ENCODE assay signal across 18 cellular contexts in genomic region chr2:98539056-98539735, GRCh38.
DNase-seq lines count a peak whose midpoint lies in the region; ATAC-seq and TF ChIP-seq lines count a peak whose summit lies in the region.
"Had no signal": no experiment of that assay in that cellular context is flagged by ENCODE, and none has a peak within 500 bp of the region (broad histone marks: within the 10 kb centered on the region; RNA-seq: fewer than 3 reads in every experiment).

No MANE protein-coding gene starts in this region.

- no peaks in the 10 kb centered on the region for H3K9me3 ChIP-seq in CD4-positive, CD25-positive, alpha-beta regulatory T cell (ENCODE audit: control insufficient read depth in 2 of 2, low read length in 2 of 2)
- H3K9me3 ChIP-seq in esophagus muscularis mucosa = no peaks in the 10 kb centered on the region
- H3K9me3 ChIP-seq: BLaER1 treated with 17β-estradiol and CSF1 and Interleukin-3, amounts not matched to agents 10 nM and 100 nM had no signal

- H3K36me3 Mint-ChIP-seq in activated CD4-positive, alpha-beta T cell treated with anti-CD3 and anti-CD28 coated beads for 36 hours (ENCODE audit: low read depth) = peaks cover 29% of the 10 kb centered on the region
- peaks cover 58% of the 10 kb centered on the region for H3K36me3 Mint-ChIP-seq in CD4-positive, CD25-positive, alpha-beta regulatory T cell
- H3K36me3 Mint-ChIP-seq in activated T-helper 17 cell treated with anti-CD3 and anti-CD28 coated beads, Interleukin-2, amount 50 U/mL, for 72 hours (ENCODE audit: low read depth) = peaks cover 95% of the 10 kb centered on the region

- H3K4me3 ChIP-seq in CD4-positive, CD25-positive, alpha-beta regulatory T cell (ENCODE audit: low read depth, low read length) = no peak overlapping the region
- no peak overlapping the region for H3K4me3 ChIP-seq in esophagus muscularis mucosa
- H3K4me3 ChIP-seq in brain microvascular endothelial cell (ENCODE audit: low read depth, low read length) = no peak overlapping the region
- H3K4me3 ChIP-seq: BLaER1 treated with 17β-estradiol and CSF1 and Interleukin-3, amounts not matched to agents 10 nM and 100 nM had no signal

- intact Hi-C loops in activated CD4-positive, alpha-beta T cell treated with anti-CD3 and anti-CD28 coated beads for 36 hours (cut with DNase I, micrococcal nuclease) = no loop called here
- intact Hi-C loops in esophagus muscularis mucosa (cut with DNase I) = no loop called here

- no peak overlapping the region for H3K4me3 Mint-ChIP-seq in activated CD4-positive, alpha-beta T cell treated with anti-CD3 and anti-CD28 coated beads for 36 hours
- no peak overlapping the region for H3K4me3 Mint-ChIP-seq in CD4-positive, CD25-positive, alpha-beta regulatory T cell
- no peak overlapping the region for H3K4me3 Mint-ChIP-seq in activated T-helper 17 cell treated with anti-CD3 and anti-CD28 coated beads, Interleukin-2, amount 50 U/mL, for 72 hours

- in situ Hi-C loops in brain microvascular endothelial cell (cut with HindIII; ENCODE audit: low pct_ligation_motif_present, low sequenced_read_pairs) = no loop called here

- H3K27me3 Mint-ChIP-seq in activated CD4-positive, alpha-beta T cell treated with anti-CD3 and anti-CD28 coated beads for 36 hours = no peaks in the 10 kb centered on the region
- no peaks in the 10 kb centered on the region for H3K27me3 Mint-ChIP-seq in CD4-positive, CD25-positive, alpha-beta regulatory T cell
- H3K27me3 Mint-ChIP-seq in activated T-helper 17 cell treated with anti-CD3 and anti-CD28 coated beads, Interleukin-2, amount 50 U/mL, for 72 hours = no peaks in the 10 kb centered on the region

- POLR2A ChIA-PET in activated CD4-positive, alpha-beta T cell treated with anti-CD3 and anti-CD28 coated beads for 36 hours (lab: Charles Lee) = no interaction called here

- no peak for ATAC-seq in activated CD4-positive, alpha-beta T cell treated with anti-CD3 and anti-CD28 coated beads for 36 hours
- ATAC-seq in CD4-positive, CD25-positive, alpha-beta regulatory T cell (ENCODE audit: low read depth in 2 of 2) = no peak
- no peak for ATAC-seq in activated T-helper 17 cell treated with anti-CD3 and anti-CD28 coated beads, Interleukin-2, amount 50 U/mL, for 72 hours (replicated peaks)
- ATAC-seq in GM19023 (IDR thresholded peaks at IDR 0.05; ENCODE audit: unreplicated experiment) = no peak

- peaks cover 21% of the 10 kb centered on the region for H3K4me1 Mint-ChIP-seq in activated CD4-positive, alpha-beta T cell treated with anti-CD3 and anti-CD28 coated beads for 36 hours
- no peaks in the 10 kb centered on the region for H3K4me1 Mint-ChIP-seq in CD4-positive, CD25-positive, alpha-beta regulatory T cell
- peaks cover 14% of the 10 kb centered on the region for H3K4me1 Mint-ChIP-seq in activated T-helper 17 cell treated with anti-CD3 and anti-CD28 coated beads, Interleukin-2, amount 50 U/mL, for 72 hours

- no peaks in the 10 kb centered on the region for H3K9me3 Mint-ChIP-seq in activated CD4-positive, alpha-beta T cell treated with anti-CD3 and anti-CD28 coated beads for 36 hours (ENCODE audit: low read depth)
- no peaks in the 10 kb centered on the region for H3K9me3 Mint-ChIP-seq in CD4-positive, CD25-positive, alpha-beta regulatory T cell
- no peaks in the 10 kb centered on the region for H3K9me3 Mint-ChIP-seq in activated T-helper 17 cell treated with anti-CD3 and anti-CD28 coated beads, Interleukin-2, amount 50 U/mL, for 72 hours

- H3K27ac Mint-ChIP-seq in activated CD4-positive, alpha-beta T cell treated with anti-CD3 and anti-CD28 coated beads for 36 hours = peak overlapping the region; percentile 22
- peak overlapping the region in 2 of 3 donors; percentile 14 to 33 for H3K27ac Mint-ChIP-seq in CD4-positive, CD25-positive, alpha-beta regulatory T cell
- H3K27ac Mint-ChIP-seq in activated T-helper 17 cell treated with anti-CD3 and anti-CD28 coated beads, Interleukin-2, amount 50 U/mL, for 72 hours = peak overlapping the region; percentile 91

- H3K4me1 ChIP-seq in CD4-positive, CD25-positive, alpha-beta regulatory T cell (ENCODE audit: control insufficient read depth, insufficient read depth, low read length, poor library complexity, severe bottlenecking) = no peaks in the 10 kb centered on the region
- peaks cover 0 to 5% (median 0%) of the 10 kb centered on the region in 4 donors for H3K4me1 ChIP-seq in esophagus muscularis mucosa

- CTCF ChIA-PET in activated CD4-positive, alpha-beta T cell treated with anti-CD3 and anti-CD28 coated beads for 36 hours (lab: Charles Lee) = interaction anchor here (0.6 to 0.7 kb wide), 2 partner anchors 29 to 768 kb away, joined by 3 read pairs; no protein-coding TSS in a partner anchor

- H3K27ac ChIP-seq in CD4-positive, CD25-positive, alpha-beta regulatory T cell (ENCODE audit: insufficient read depth, low read length, poor library complexity, severe bottlenecking) = no peak overlapping the region
- H3K27ac ChIP-seq in esophagus muscularis mucosa (replicated peaks in 1 of 4) (no peak overlapping the region), brain microvascular endothelial cell (no peak overlapping the region)
- H3K27ac ChIP-seq: KMS-11 had no signal

- no peak for DNase-seq in activated CD4-positive, alpha-beta T cell treated with anti-CD3 and anti-CD28 coated beads for 36 hours
- DNase-seq in activated CD4-positive, alpha-beta T cell treated with anti-CD3 and anti-CD28 coated beads, Interleukin-2, amount 50 U/mL, for 1 hour = no peak
- DNase-seq in CD4-positive, CD25-positive, alpha-beta regulatory T cell = no peak
- peak; percentile 77 for DNase-seq in esophagus muscularis mucosa (ENCODE audit: extremely low spot score)
- no peak for DNase-seq in NCI-H748 treated with DMSO at 0.1 percent for 48 hours (lab: John Stamatoyannopoulos, UW)
- no peak for DNase-seq in brain microvascular endothelial cell
- DNase-seq: COR-L47; H7; NCI-H1048; NCI-H1436 treated with DMSO at 0.1 percent for 48 hours; NCI-H226; NCI-H69; NK-92 treated with Interleukin-12 subunit alpha and Interleukin-12 subunit beta, amount 100 ng/mL, for 24 hours; SHP77 treated with DMSO at 0.1 percent for 48 hours had no signal

- H3K36me3 ChIP-seq in CD4-positive, CD25-positive, alpha-beta regulatory T cell (ENCODE audit: control insufficient read depth, insufficient read depth, low read length) = peaks cover 86% of the 10 kb centered on the region
- H3K36me3 ChIP-seq in esophagus muscularis mucosa (peaks cover 14 to 86% (median 71%) of the 10 kb centered on the region in 4 donors), brain microvascular endothelial cell (replicated peaks) (peaks cover 6% of the 10 kb centered on the region)

- no peak for TF ChIP-seq EP300 in esophagus muscularis mucosa (IDR thresholded peaks at IDR 0.05)

- TF ChIP-seq POLR2A in esophagus muscularis mucosa (IDR thresholded peaks at IDR 0.05; ENCODE audit: low read depth) = no peak

- no peak for TF ChIP-seq CTCF in esophagus muscularis mucosa (IDR thresholded peaks at IDR 0.05)
- TF ChIP-seq CTCF in brain microvascular endothelial cell (IDR thresholded peaks at IDR 0.05; ENCODE audit: low read depth, low read length, missing control alignments) = no peak

- WGBS in esophagus muscularis mucosa = 95% methylated on average over 9 of the region's 13 CpGs

- no peaks in the 10 kb centered on the region for H3K27me3 ChIP-seq in CD4-positive, CD25-positive, alpha-beta regulatory T cell (ENCODE audit: control insufficient read depth, insufficient read depth, low read length)
- H3K27me3 ChIP-seq in esophagus muscularis mucosa (no peaks in the 10 kb centered on the region), brain microvascular endothelial cell (replicated peaks) (no peaks in the 10 kb centered on the region)
- H3K27me3 ChIP-seq: BLaER1 treated with 17β-estradiol and CSF1 and Interleukin-3, amounts not matched to agents 10 nM and 100 nM had no signal

Comparison
In these comparisons a context has a peak if more than half of its experiments do, and no peak if none do; other contexts are left out.
1. H3K27ac Mint-ChIP-seq: peak in every context shown above with its lines; median percentile 91 in activated T-helper 17 cell treated with anti-CD3 and anti-CD28 coated beads, Interleukin-2, amount 50 U/mL, for 72 hours; 24 in CD4-positive, CD25-positive, alpha-beta regulatory T cell; 22 in activated CD4-positive, alpha-beta T cell treated with anti-CD3 and anti-CD28 coated beads for 36 hours.